9 cellular contexts compared by ENCODE assay signal in genomic region chr1:220786337-220787068, GRCh38. TPM values are rescaled to one million over a fixed set of nuclear protein-coding genes. Genes with fewer than 3 reads are reported as not detected.
DNase-seq lines count a peak whose midpoint lies in the region; ATAC-seq and TF ChIP-seq lines count a peak whose summit lies in the region.
"Had no signal": no experiment of that assay in that cellular context is flagged by ENCODE, and none has a peak within 500 bp of the region (broad histone marks: within the 10 kb centered on the region; RNA-seq: fewer than 3 reads in every experiment).

MTARC1 (plus strand) TSS chr1:220786913; CDS start chr1:220786945, 32 bp downstream.

- POLR2A ChIA-PET in activated naive CD8-positive, alpha-beta T cell treated with anti-CD3 and anti-CD28 coated beads, Interleukin-2, amount 10 ng/mL, durations not matched to agents 7 days and 5 days (lab: Charles Lee): no interaction called here

- H3K27me3 ChIP-seq in heart right ventricle (no peaks in the 10 kb centered on the region), ovary (no peaks in the 10 kb centered on the region)

- WGBS in heart right ventricle, 2 donors: 1 to 2% methylated on average over 45 to 56 of the region's 56 CpGs
- 1 to 3% (median 2%) methylated on average over 34 to 56 of the region's 56 CpGs for WGBS in ovary, 3 donors

- peak within 1 kb of the TSS in 9 of 10 donors; percentile 33 to 78 (median 71) for H3K27ac ChIP-seq in heart right ventricle
- peak within 1 kb of the TSS; percentile 30 to 35 for H3K27ac ChIP-seq in ovary

- H3K4me3 Mint-ChIP-seq in activated naive CD8-positive, alpha-beta T cell treated with anti-CD3 and anti-CD28 coated beads, Interleukin-2, amount 10 ng/mL, durations not matched to agents 7 days and 5 days: peak within 1 kb of the TSS; percentile 44
- H3K4me3 Mint-ChIP-seq: CD4-positive, CD25-positive, alpha-beta regulatory T cell had no signal

- H3K4me3 ChIP-seq in heart right ventricle (peak within 1 kb of the TSS; percentile 19 to 75 (median 64)), ovary (peak within 1 kb of the TSS; percentile 23)

- TF ChIP-seq CTCF in heart right ventricle (IDR thresholded peaks at IDR 0.05): peak in 5 of 9 donors; percentile 10 to 51 (median 42)
- peak in 1 of 3 donors; percentile 11 for TF ChIP-seq CTCF in ovary (IDR thresholded peaks at IDR 0.05)

- DNase-seq in SIG-M5 treated with dmso at 0.1 percent for 504 hours (lab: John Stamatoyannopoulos, UW; ENCODE audit: unreplicated experiment) (peak; percentile 27), SIG-M5 (lab: John Stamatoyannopoulos, UW) (no peak), NCI-H1930 (lab: John Stamatoyannopoulos, UW) (peak; percentile 70 to 75), heart right ventricle (peak; percentile 78 to 85), ovary (peak; percentile 43 to 74 (median 61))
- DNase-seq in activated naive CD8-positive, alpha-beta T cell treated with anti-CD3 and anti-CD28 coated beads, Interleukin-2, amount 10 ng/mL, durations not matched to agents 7 days and 5 days: no peak
- DNase-seq in stimulated activated CD4-positive, alpha-beta T cell treated with anti-CD3 and anti-CD28 coated beads, Interleukin-4, amount 100 ng/mL, for 4 hours: no peak
- DNase-seq: CD4-positive, CD25-positive, alpha-beta regulatory T cell had no signal

- intact Hi-C loops in heart right ventricle (cut with DNase I): no loop called here
- intact Hi-C loops in ovary (cut with DNase I): no loop called here

- H3K4me1 ChIP-seq in heart right ventricle: peaks cover 0 to 42% (median 25%) of the 10 kb centered on the region in 9 donors
- H3K4me1 ChIP-seq in ovary (ENCODE audit: insufficient read depth): peaks cover 8% of the 10 kb centered on the region

- ATAC-seq in HG02642 (IDR thresholded peaks at IDR 0.05; ENCODE audit: poor library complexity, unreplicated experiment) (peak; percentile 72), heart right ventricle (peak; percentile 84 to 93 (median 90))
- ATAC-seq in activated naive CD8-positive, alpha-beta T cell treated with anti-CD3 and anti-CD28 coated beads, Interleukin-2, amount 10 ng/mL, durations not matched to agents 7 days and 5 days (ENCODE audit: low read depth): peak; percentile 45

- TF ChIP-seq EP300 in ovary (IDR thresholded peaks at IDR 0.05): no peak

- TF ChIP-seq POLR2A in ovary (IDR thresholded peaks at IDR 0.05): no peak

- H3K9me3 Mint-ChIP-seq in activated naive CD8-positive, alpha-beta T cell treated with anti-CD3 and anti-CD28 coated beads, Interleukin-2, amount 10 ng/mL, durations not matched to agents 7 days and 5 days: no peaks in the 10 kb centered on the region
- H3K9me3 Mint-ChIP-seq: CD4-positive, CD25-positive, alpha-beta regulatory T cell had no signal

- no peaks in the 10 kb centered on the region for H3K4me1 Mint-ChIP-seq in activated naive CD8-positive, alpha-beta T cell treated with anti-CD3 and anti-CD28 coated beads, Interleukin-2, amount 10 ng/mL, durations not matched to agents 7 days and 5 days
- H3K4me1 Mint-ChIP-seq: CD4-positive, CD25-positive, alpha-beta regulatory T cell had no signal

- H3K27ac Mint-ChIP-seq in activated naive CD8-positive, alpha-beta T cell treated with anti-CD3 and anti-CD28 coated beads, Interleukin-2, amount 10 ng/mL, durations not matched to agents 7 days and 5 days: no peak within 1 kb of the TSS
- H3K27ac Mint-ChIP-seq: CD4-positive, CD25-positive, alpha-beta regulatory T cell had no signal

- H3K9me3 ChIP-seq in heart right ventricle (no peaks in the 10 kb centered on the region), ovary (no peaks in the 10 kb centered on the region)

- H3K36me3 Mint-ChIP-seq in activated naive CD8-positive, alpha-beta T cell treated with anti-CD3 and anti-CD28 coated beads, Interleukin-2, amount 10 ng/mL, durations not matched to agents 7 days and 5 days: no peaks in the 10 kb centered on the region
- H3K36me3 Mint-ChIP-seq: CD4-positive, CD25-positive, alpha-beta regulatory T cell had no signal

- peaks cover 0 to 35% (median 6%) of the 10 kb centered on the region in 9 donors for H3K36me3 ChIP-seq in heart right ventricle
- H3K36me3 ChIP-seq in ovary: no peaks in the 10 kb centered on the region

- peaks cover 56% of the 10 kb centered on the region for H3K27me3 Mint-ChIP-seq in activated naive CD8-positive, alpha-beta T cell treated with anti-CD3 and anti-CD28 coated beads, Interleukin-2, amount 10 ng/mL, durations not matched to agents 7 days and 5 days

RNA-seq across cellular contexts. Expression of gene MTARC1, which starts in this region (rescaled TPM):
- not detected for total RNA-seq in activated naive CD8-positive, alpha-beta T cell treated with anti-CD3 and anti-CD28 coated beads, Interleukin-2, amount 10 ng/mL, durations not matched to agents 7 days and 5 days
- total RNA-seq in heart right ventricle: 10 to 100 TPM in 4 of 10 donors, 1 to 10 TPM in 6; 4.4 to 24.4 (median 8.4) TPM
- 10 to 100 TPM in 1 of 2 donors, 1 to 10 TPM in 1; 4.7 to 11.7 TPM for polyA plus RNA-seq in heart right ventricle
- total RNA-seq in ovary: 1 to 10 TPM; 1.7 to 6.1 (median 4.7) TPM
- 10 to 100 TPM in 1 of 2 donors, 1 to 10 TPM in 1; 2.8 to 13.2 TPM for polyA plus RNA-seq in ovary
- total RNA-seq: CD4-positive, CD25-positive, alpha-beta regulatory T cell had no signal
- polyA plus RNA-seq: CD4-positive, CD25-positive, alpha-beta regulatory T cell had no signal

Comparison
In these comparisons a context has a peak if more than half of its experiments do, and no peak if none do; other contexts are left out.
1. DNase-seq: peak in SIG-M5 treated with dmso at 0.1 percent for 504 hours (single experiment), NCI-H1930 (2 of 2), heart right ventricle (2 of 2) and ovary (5 of 5); none in SIG-M5 (single experiment), activated naive CD8-positive, alpha-beta T cell treated with anti-CD3 and anti-CD28 coated beads, Interleukin-2, amount 10 ng/mL, durations not matched to agents 7 days and 5 days (single experiment) and stimulated activated CD4-positive, alpha-beta T cell treated with anti-CD3 and anti-CD28 coated beads, Interleukin-4, amount 100 ng/mL, for 4 hours (0 of 2).
2. Peak in ATAC-seq in activated naive CD8-positive, alpha-beta T cell treated with anti-CD3 and anti-CD28 coated beads, Interleukin-2, amount 10 ng/mL, durations not matched to agents 7 days and 5 days; RNA of the gene not detected or under 1 TPM.
3. Peak in every context shown above with its lines, with median percentiles within 50 percentile points of each other: ATAC-seq.